ENCODE assay signal across 8 cellular contexts in genomic region chr20:35146922-35147574, GRCh38. TPM values are rescaled to one million over a fixed set of nuclear protein-coding genes. Genes with fewer than 3 reads are reported as not detected.
DNase-seq lines count a peak whose midpoint lies in the region; ATAC-seq and TF ChIP-seq lines count a peak whose summit lies in the region.

A gene with protein sequence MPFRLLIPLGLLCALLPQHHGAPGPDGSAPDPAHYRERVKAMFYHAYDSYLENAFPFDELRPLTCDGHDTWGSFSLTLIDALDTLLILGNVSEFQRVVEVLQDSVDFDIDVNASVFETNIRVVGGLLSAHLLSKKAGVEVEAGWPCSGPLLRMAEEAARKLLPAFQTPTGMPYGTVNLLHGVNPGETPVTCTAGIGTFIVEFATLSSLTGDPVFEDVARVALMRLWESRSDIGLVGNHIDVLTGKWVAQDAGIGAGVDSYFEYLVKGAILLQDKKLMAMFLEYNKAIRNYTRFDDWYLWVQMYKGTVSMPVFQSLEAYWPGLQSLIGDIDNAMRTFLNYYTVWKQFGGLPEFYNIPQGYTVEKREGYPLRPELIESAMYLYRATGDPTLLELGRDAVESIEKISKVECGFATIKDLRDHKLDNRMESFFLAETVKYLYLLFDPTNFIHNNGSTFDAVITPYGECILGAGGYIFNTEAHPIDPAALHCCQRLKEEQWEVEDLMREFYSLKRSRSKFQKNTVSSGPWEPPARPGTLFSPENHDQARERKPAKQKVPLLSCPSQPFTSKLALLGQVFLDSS (minus strand): TSS chr20:35147336. CDS start chr20:35147258, 78 bp downstream.

- H3K9me3 ChIP-seq in AG04450 (ENCODE audit: control insufficient read depth, insufficient read depth, low read length) = no peaks in the 10 kb centered on the region
- H3K9me3 ChIP-seq in spleen = no peaks in the 10 kb centered on the region

- intact Hi-C loops in spleen (cut with DNase I; ENCODE audit: low total_unique reads) = loop anchor here (10.0 kb wide), 1 partner anchor 58 kb away; no protein-coding TSS in a partner anchor

- POLR2A ChIA-PET in AG04450 (lab: Yijun Ruan, JAX) = interaction anchor here (0.5 to 1.4 kb wide), 13 partner anchors 14 to 307 kb away, joined by 3 to 6 read pairs (median 4); partner anchors contain the start of genes EIF6 and TRPC4AP

- peak within 1 kb of the TSS; percentile 98 for H3K4me3 ChIP-seq in AG04450 (ENCODE audit: low read depth, low read length)
- peak within 1 kb of the TSS; percentile 76 to 98 (median 82) for H3K4me3 ChIP-seq in spleen

- TF ChIP-seq POLR2A in spleen (IDR thresholded peaks at IDR 0.05) = peak; percentile 29 to 78 (median 37)

- peaks cover 0 to 29% (median 18%) of the 10 kb centered on the region in 6 donors for H3K36me3 ChIP-seq in spleen

- TF ChIP-seq CTCF in AG04450 (IDR thresholded peaks at IDR 0.05; ENCODE audit: low read depth, low read length) (no peak), spleen (IDR thresholded peaks at IDR 0.05 in 8 of 11, conservative IDR thresholded peaks at IDR 0.05 in 3 of 11) (peak in 2 of 11 experiments; percentile 3 to 33)

- H3K27me3 ChIP-seq in AG04450 (ENCODE audit: control insufficient read depth, insufficient read depth, low read length) = no peaks in the 10 kb centered on the region
- H3K27me3 ChIP-seq in spleen (replicated peaks in 1 of 7) = no peaks in the 10 kb centered on the region

- ATAC-seq in GM19023 (IDR thresholded peaks at IDR 0.05; ENCODE audit: unreplicated experiment) (peak; percentile 78), HG03342 (IDR thresholded peaks at IDR 0.05; ENCODE audit: unreplicated experiment) (peak; percentile 80)

- peaks cover 23 to 57% (median 38%) of the 10 kb centered on the region in 6 donors for H3K4me1 ChIP-seq in spleen

- peak within 1 kb of the TSS; percentile 68 for H3K27ac ChIP-seq in AG04450 (ENCODE audit: low read depth, low read length)
- peak within 1 kb of the TSS; percentile 53 for H3K27ac ChIP-seq in caudate nucleus (ENCODE audit: low read depth, low read length)
- H3K27ac ChIP-seq in spleen = peak within 1 kb of the TSS; percentile 76 to 95 (median 88)

- CTCF ChIA-PET in AG04450 (lab: Charles Lee) = interaction anchor here (0.6 to 2.7 kb wide), 14 partner anchors 18 to 300 kb away, joined by 3 to 21 read pairs (median 4); partner anchors contain the start of gene GDF5

- WGBS in spleen, 5 donors = 0 to 1% (median 0%) methylated on average over 34 to 42 of the region's 42 CpGs

- DNase-seq in AG04450 (ENCODE audit: low read depth, low spot score) = peak; percentile 93
- peak; percentile 90 to 95 for DNase-seq in NCI-H446 (lab: John Stamatoyannopoulos, UW)
- DNase-seq in activated CD4-positive, CD25-positive, alpha-beta regulatory T cell (lab: John Stamatoyannopoulos, UW) = peak; percentile 77 to 90 (median 83)
- peak; percentile 26 to 96 (median 88) for DNase-seq in caudate nucleus (lab: John Stamatoyannopoulos, UW)
- DNase-seq in inferior parietal cortex (ENCODE audit: extremely low spot score) = peak; percentile 98
- DNase-seq in spleen = peak; percentile 97

RNA-seq across cellular contexts. Expression of the gene that starts here (rescaled TPM):
- polyA plus RNA-seq in AG04450 (2011; rRNA removed) = 28.3 and 30.3 TPM in 2 replicates
- 16.0 and 19.9 TPM in 2 replicates for polyA minus RNA-seq in AG04450 (2011; rRNA and poly(A)+ RNA removed)
- total RNA-seq in spleen = 10 to 100 TPM; 30.7 to 37.5 (median 34.3) TPM
- polyA plus RNA-seq in spleen = 10 to 100 TPM; 18.3 to 28.4 (median 25.4) TPM

Comparison
In these comparisons a context has a peak if more than half of its experiments do, and no peak if none do; other contexts are left out.
1. Peak in every context shown above with its lines: DNase-seq, ATAC-seq, H3K4me3 ChIP-seq and H3K27ac ChIP-seq.